ENCODE assay signal across 17 cellular contexts in genomic region chr9:13524245-13524644, GRCh38.
DNase-seq lines count a peak whose midpoint lies in the region; ATAC-seq, FAIRE-seq and TF ChIP-seq lines count a peak whose summit lies in the region.
"Had no signal": no experiment of that assay in that cellular context is flagged by ENCODE, and none has a peak within 500 bp of the region (broad histone marks: within the 10 kb centered on the region; RNA-seq: fewer than 3 reads in every experiment).

No MANE protein-coding gene starts in this region.

- H3K4me3 Mint-ChIP-seq in astrocyte (ENCODE audit: unreplicated experiment), result no peak overlapping the region

- WGBS in mesenchymal stem cell, result 94% methylated on average over 8 of the region's 9 CpGs

- H3K9me3 ChIP-seq in astrocyte (ENCODE audit: insufficient read depth, low read depth, low read length) (no peaks in the 10 kb centered on the region), mesenchymal stem cell (ENCODE audit: control insufficient read depth, low read length) (no peaks in the 10 kb centered on the region)

- no peak overlapping the region for H3K14ac ChIP-seq in mesenchymal stem cell (ENCODE audit: low read length in 2 of 2)

- H4K20me1 ChIP-seq in astrocyte (ENCODE audit: insufficient read depth, low read length), result no peaks in the 10 kb centered on the region

- no peak overlapping the region for H2BK120ac ChIP-seq in mesenchymal stem cell (ENCODE audit: low read depth, low read length)

- FAIRE-seq in astrocyte (lab: Jason Lieb, UNC), result no peak
- FAIRE-seq: H54 had no signal

- no peaks in the 10 kb centered on the region for H3K79me1 ChIP-seq in mesenchymal stem cell (replicated peaks; ENCODE audit: low read length, poor library complexity, severe bottlenecking)

- no peaks in the 10 kb centered on the region for H3K36me3 ChIP-seq in astrocyte (ENCODE audit: insufficient read depth, low read length)
- H3K36me3 ChIP-seq in mesenchymal stem cell (ENCODE audit: control insufficient read depth in 1 of 2, insufficient read depth in 2 of 2, low read depth in 1 of 2, low read length in 2 of 2), result no peaks in the 10 kb centered on the region

- no peaks in the 10 kb centered on the region for H3K4me1 ChIP-seq in astrocyte (ENCODE audit: insufficient read depth, low read length)
- no peaks in the 10 kb centered on the region for H3K4me1 ChIP-seq in mesenchymal stem cell (ENCODE audit: control insufficient read depth, insufficient read depth, low read depth, low read length)

- H3K27me3 Mint-ChIP-seq in astrocyte (ENCODE audit: low read depth, unreplicated experiment), result no peaks in the 10 kb centered on the region

- no peak overlapping the region for H4K8ac ChIP-seq in mesenchymal stem cell (ENCODE audit: low read length)

- H3K18ac ChIP-seq in mesenchymal stem cell (ENCODE audit: low read depth in 1 of 2, low read length in 2 of 2), result no peak overlapping the region

- ATAC-seq in left colon (no peak), HG02571 (IDR thresholded peaks at IDR 0.05; ENCODE audit: unreplicated experiment) (no peak)

- H4K91ac ChIP-seq in mesenchymal stem cell (ENCODE audit: low read length), result no peak overlapping the region

- DNase-seq in HT1080 (ENCODE audit: low read depth), result peak; percentile 20
- peak; percentile 51 for DNase-seq in astrocyte (ENCODE audit: low read depth)
- peak; percentile 26 for DNase-seq in epithelial cell of esophagus (ENCODE audit: low read depth)
- peak; percentile 20 for DNase-seq in mesenchymal stem cell
- no peak for DNase-seq in NCI-H526 (lab: John Stamatoyannopoulos, UW)
- DNase-seq in hypothalamus (lab: John Stamatoyannopoulos, UW), result no peak
- DNase-seq in left colon, result no peak
- DNase-seq: AML-193, DND-41, KBM-7, NCI-H1092, NCI-H1694, NCI-H446, NCI-H82, SHP77 treated with DMSO at 0.1 percent for 48 hours had no signal

- H2BK15ac ChIP-seq in mesenchymal stem cell (ENCODE audit: low read depth, poor library complexity, severe bottlenecking), result no peak overlapping the region

- H3K9ac ChIP-seq in astrocyte (ENCODE audit: low read length) (no peak overlapping the region), mesenchymal stem cell (ENCODE audit: low read length) (no peak overlapping the region)

- no peak for TF ChIP-seq CTCF in astrocyte (IDR thresholded peaks at IDR 0.05; ENCODE audit: insufficient read depth, low read depth, low read length)
- TF ChIP-seq CTCF in epithelial cell of esophagus (IDR thresholded peaks at IDR 0.05; ENCODE audit: insufficient read depth, low read depth, low read length, missing control alignments), result no peak

- intact Hi-C loops in left colon (cut with DNase I, micrococcal nuclease), result no loop called here

- H3K4me3 ChIP-seq in astrocyte (ENCODE audit: insufficient read depth, low read depth, low read length) (no peak overlapping the region), epithelial cell of esophagus (ENCODE audit: low read length) (no peak overlapping the region), mesenchymal stem cell (ENCODE audit: insufficient read depth in 1 of 2, low read depth in 1 of 2, low read length in 2 of 2) (no peak overlapping the region)

- no peaks in the 10 kb centered on the region for H3K36me3 Mint-ChIP-seq in astrocyte (ENCODE audit: low read depth, unreplicated experiment)

- H3K4me2 ChIP-seq in astrocyte (ENCODE audit: low read length) (no peak overlapping the region), mesenchymal stem cell (ENCODE audit: low read length, poor library complexity, severe bottlenecking) (no peak overlapping the region)

- peak overlapping the region; percentile 47 for H3K27ac Mint-ChIP-seq in astrocyte (ENCODE audit: unreplicated experiment)

- no peaks in the 10 kb centered on the region for H3K79me2 ChIP-seq in astrocyte (ENCODE audit: insufficient read depth, low read length)

- no peaks in the 10 kb centered on the region for H3K4me1 Mint-ChIP-seq in astrocyte (ENCODE audit: low read depth, unreplicated experiment)

- no peak overlapping the region for H3K4ac ChIP-seq in mesenchymal stem cell (ENCODE audit: low read depth in 1 of 2, low read length in 2 of 2)

- no peak overlapping the region for H3K23ac ChIP-seq in mesenchymal stem cell (ENCODE audit: low read length in 2 of 2)

- H2BK5ac ChIP-seq in mesenchymal stem cell (ENCODE audit: low read depth, low read length, poor library complexity, severe bottlenecking), result no peak overlapping the region

- H3K9me3 Mint-ChIP-seq in astrocyte (ENCODE audit: unreplicated experiment), result no peaks in the 10 kb centered on the region

- H3K27ac ChIP-seq in astrocyte (ENCODE audit: low read depth, low read length) (no peak overlapping the region), mesenchymal stem cell (ENCODE audit: low read length, poor library complexity, severe bottlenecking) (no peak overlapping the region)

- H2AFZ ChIP-seq in astrocyte (ENCODE audit: low read depth, low read length) (no peak overlapping the region), mesenchymal stem cell (ENCODE audit: low read depth, low read length) (no peak overlapping the region)

- no peaks in the 10 kb centered on the region for H3K27me3 ChIP-seq in astrocyte (ENCODE audit: insufficient read depth, low read length)
- no peaks in the 10 kb centered on the region for H3K27me3 ChIP-seq in mesenchymal stem cell (ENCODE audit: control insufficient read depth in 1 of 2, insufficient read depth in 1 of 2, low read length in 2 of 2)

- no peak overlapping the region for H2AK5ac ChIP-seq in mesenchymal stem cell (ENCODE audit: low read length, severe bottlenecking)

- no peak overlapping the region for H2BK12ac ChIP-seq in mesenchymal stem cell (ENCODE audit: low read length in 2 of 2)

Comparison
In these comparisons a context has a peak if more than half of its experiments do, and no peak if none do; other contexts are left out.
1. DNase-seq: peak in HT1080 (single experiment), astrocyte (single experiment), epithelial cell of esophagus (single experiment) and mesenchymal stem cell (single experiment); none in NCI-H526 (0 of 2), hypothalamus (0 of 51) and left colon (0 of 2).